ENCODE assay signal across 10 cellular contexts in the genomic region with DNA sequence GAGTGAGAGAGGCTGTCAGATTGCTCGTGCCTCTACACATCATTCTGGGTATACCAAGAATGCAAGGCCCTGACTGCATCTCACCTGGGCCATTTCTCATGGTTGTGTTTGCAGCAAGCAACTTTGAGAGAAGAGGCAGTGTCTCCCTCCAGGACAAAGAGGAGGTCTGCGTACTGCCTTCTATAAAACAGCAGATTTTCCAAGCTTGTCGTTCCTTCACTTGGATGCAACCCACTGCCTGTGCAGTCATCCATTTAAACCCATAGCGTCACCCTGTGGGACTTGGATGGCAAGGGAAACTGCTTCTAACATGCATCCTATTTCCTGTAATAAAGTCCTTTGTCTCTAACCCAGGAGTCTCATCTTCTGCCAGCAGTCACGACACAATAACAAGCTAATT. TPM values are rescaled to one million over a fixed set of nuclear protein-coding genes. Genes with fewer than 3 reads are reported as not detected.
DNase-seq lines count a peak whose midpoint lies in the region; ATAC-seq and FAIRE-seq lines count a peak whose summit lies in the region.
"Had no signal": no experiment of that assay in that cellular context is flagged by ENCODE, and none has a peak within 500 bp of the region (broad histone marks: within the 10 kb centered on the region; RNA-seq: fewer than 3 reads in every experiment).

No MANE protein-coding gene starts in this region.

- H3K4me1 Mint-ChIP-seq in activated CD4-positive, alpha-beta T cell treated with anti-CD3 and anti-CD28 coated beads, Interleukin-2, amount 10 ng/mL, durations not matched to agents 24 days and 14 days: peaks cover 14% of the 10 kb centered on the region

- H3K4me3 Mint-ChIP-seq in activated CD4-positive, alpha-beta T cell treated with anti-CD3 and anti-CD28 coated beads, Interleukin-2, amount 10 ng/mL, durations not matched to agents 24 days and 14 days: peak overlapping the region; percentile 17

- no peak for FAIRE-seq in GM19239 (lab: Jason Lieb, UNC)

- H3K9me3 Mint-ChIP-seq in activated CD4-positive, alpha-beta T cell treated with anti-CD3 and anti-CD28 coated beads, Interleukin-2, amount 10 ng/mL, durations not matched to agents 24 days and 14 days: no peaks in the 10 kb centered on the region

- H3K27ac Mint-ChIP-seq in activated CD4-positive, alpha-beta T cell treated with anti-CD3 and anti-CD28 coated beads, Interleukin-2, amount 10 ng/mL, durations not matched to agents 24 days and 14 days: no peak overlapping the region

- peak overlapping the region; percentile 16; the same call in 1 of the 2 replicates for H3K27ac ChIP-seq in SK-N-MC

- DNase-seq in activated CD4-positive, alpha-beta T cell treated with anti-CD3 and anti-CD28 coated beads, Interleukin-2, amount 10 ng/mL, durations not matched to agents 24 days and 14 days: peak; percentile 56
- no peak for DNase-seq in activated CD4-positive, alpha-beta T cell treated with anti-CD3 and anti-CD28 coated beads, Interleukin-2, amount 50 U/mL, for 4 hours
- DNase-seq in SK-N-MC (ENCODE audit: low read depth, low spot score): no peak
- no peak for DNase-seq in GM19239 (ENCODE audit: insufficient read length, low spot score)
- no peak for DNase-seq in DMS53 treated with DMSO at 0.1 percent for 48 hours (lab: John Stamatoyannopoulos, UW; ENCODE audit: unreplicated experiment)

- H3K27me3 ChIP-seq in iPS-15b (ENCODE audit: control insufficient read depth, insufficient read depth, low read length) (no peaks in the 10 kb centered on the region), skeletal muscle satellite cell (ENCODE audit: control insufficient read depth, insufficient read depth, low read length) (no peaks in the 10 kb centered on the region)
- H3K27me3 ChIP-seq: colonic mucosa had no signal

- H3K4me1 ChIP-seq in iPS-15b (ENCODE audit: control insufficient read depth, insufficient read depth, low read length) (peaks cover 11% of the 10 kb centered on the region), skeletal muscle satellite cell (ENCODE audit: control insufficient read depth, insufficient read depth, low read length) (peaks cover 42% of the 10 kb centered on the region)

- H3K9me3 ChIP-seq in SK-N-MC (ENCODE audit: low read depth, low read length): no peaks in the 10 kb centered on the region
- no peaks in the 10 kb centered on the region for H3K9me3 ChIP-seq in iPS-15b (ENCODE audit: control insufficient read depth, insufficient read depth, low read length)
- no peaks in the 10 kb centered on the region for H3K9me3 ChIP-seq in skeletal muscle satellite cell (replicated peaks; ENCODE audit: low read length)
- H3K9me3 ChIP-seq: colonic mucosa had no signal

- intact Hi-C loops in activated CD4-positive, alpha-beta T cell treated with anti-CD3 and anti-CD28 coated beads, Interleukin-2, amount 10 ng/mL, durations not matched to agents 24 days and 14 days (cut with micrococcal nuclease): no loop called here

- H3K36me3 ChIP-seq in SK-N-MC (ENCODE audit: insufficient read depth, low read length) (no peaks in the 10 kb centered on the region), iPS-15b (ENCODE audit: control insufficient read depth, insufficient read depth, low read length) (no peaks in the 10 kb centered on the region), skeletal muscle satellite cell (ENCODE audit: insufficient read depth, low read length) (no peaks in the 10 kb centered on the region)
- H3K36me3 ChIP-seq: colonic mucosa had no signal

- peak overlapping the region; percentile 96 for H3K4me2 ChIP-seq in skeletal muscle satellite cell (ENCODE audit: low read length)

- H3K27me3 Mint-ChIP-seq in activated CD4-positive, alpha-beta T cell treated with anti-CD3 and anti-CD28 coated beads, Interleukin-2, amount 10 ng/mL, durations not matched to agents 24 days and 14 days: no peaks in the 10 kb centered on the region

- H3K9ac ChIP-seq in SK-N-MC (ENCODE audit: insufficient read length): no peak overlapping the region
- no peak overlapping the region for H3K9ac ChIP-seq in iPS-15b (ENCODE audit: low read depth, low read length)
- H3K9ac ChIP-seq in skeletal muscle satellite cell (ENCODE audit: low read depth, low read length): peak overlapping the region; percentile 98

- H3K4me3 ChIP-seq in SK-N-MC (peak overlapping the region; percentile 94), iPS-15b (ENCODE audit: low read depth, low read length) (peak overlapping the region; percentile 93), skeletal muscle satellite cell (ENCODE audit: low read length) (peak overlapping the region; percentile 94)

- H3K36me3 Mint-ChIP-seq in activated CD4-positive, alpha-beta T cell treated with anti-CD3 and anti-CD28 coated beads, Interleukin-2, amount 10 ng/mL, durations not matched to agents 24 days and 14 days (ENCODE audit: low read depth): no peaks in the 10 kb centered on the region

- ATAC-seq in HG02763 (IDR thresholded peaks at IDR 0.05; ENCODE audit: unreplicated experiment): no peak

RNA-seq across cellular contexts. Expression of gene POMT2, which starts 1.3 kb away (rescaled TPM):
- total RNA-seq in activated CD4-positive, alpha-beta T cell treated with anti-CD3 and anti-CD28 coated beads, Interleukin-2, amount 10 ng/mL, durations not matched to agents 24 days and 14 days: 23.5 and 24.3 TPM in 2 replicates
- total RNA-seq in skeletal muscle satellite cell (2012; rRNA removed): 10.0 and 15.7 TPM in 2 replicates

RNA-seq across cellular contexts. Expression of gene GSTZ1, which starts 1.4 kb away (rescaled TPM):
- 9.5 and 9.9 TPM in 2 replicates for total RNA-seq in activated CD4-positive, alpha-beta T cell treated with anti-CD3 and anti-CD28 coated beads, Interleukin-2, amount 10 ng/mL, durations not matched to agents 24 days and 14 days
- 31.2 and 44.8 TPM in 2 replicates for total RNA-seq in skeletal muscle satellite cell (2012; rRNA removed)

RNA-seq across cellular contexts. Expression of gene NGB, which starts 48.4 kb away (rescaled TPM):
- total RNA-seq in activated CD4-positive, alpha-beta T cell treated with anti-CD3 and anti-CD28 coated beads, Interleukin-2, amount 10 ng/mL, durations not matched to agents 24 days and 14 days: not detected in 2 replicates
- total RNA-seq in skeletal muscle satellite cell (2012; rRNA removed): not detected in 2 replicates
- total RNA-seq: lung had no signal

RNA-seq across cellular contexts. Expression of gene TMED8, which starts 57.5 kb away (rescaled TPM):
- 31.1 and 32.1 TPM in 2 replicates for total RNA-seq in activated CD4-positive, alpha-beta T cell treated with anti-CD3 and anti-CD28 coated beads, Interleukin-2, amount 10 ng/mL, durations not matched to agents 24 days and 14 days
- total RNA-seq in skeletal muscle satellite cell (2012; rRNA removed): 11.9 and 13.3 TPM in 2 replicates

RNA-seq across cellular contexts. Expression of gene SAMD15, which starts 57.8 kb away (rescaled TPM):
- 0.28 and 0.63 TPM in 2 replicates for total RNA-seq in activated CD4-positive, alpha-beta T cell treated with anti-CD3 and anti-CD28 coated beads, Interleukin-2, amount 10 ng/mL, durations not matched to agents 24 days and 14 days
- total RNA-seq in skeletal muscle satellite cell (2012; rRNA removed): 1.5 and 1.8 TPM in 2 replicates
